In the genomic region with DNA sequence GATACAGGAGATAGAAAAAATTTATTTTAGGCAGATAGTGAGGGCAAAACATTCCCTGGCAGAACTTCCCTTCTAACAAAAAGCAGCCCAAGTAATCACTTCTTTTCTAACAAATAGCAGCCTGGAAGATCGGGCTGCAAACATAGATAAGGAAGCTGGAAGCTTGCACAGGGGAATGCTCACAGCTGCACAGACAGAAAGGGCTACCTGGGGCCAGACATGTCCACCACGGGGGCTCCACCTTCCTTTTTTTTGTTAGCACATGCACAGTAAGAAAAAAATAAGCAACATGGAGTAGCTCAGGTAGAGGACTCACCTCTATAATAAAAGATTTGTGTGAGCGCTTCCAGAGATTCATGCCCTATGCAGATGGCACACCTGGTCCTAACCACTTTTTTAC, we compare ENCODE assay signal across 1 cellular context.
TF ChIP-seq lines count a peak whose summit lies in the region.

No MANE protein-coding gene starts in this region.

TF ChIP-seq in GM23338, 12 proteins besides CTCF, POLR2A, EP300 and RAD21 (continued from another document):
- TF ChIP-seq, protein P1, sequence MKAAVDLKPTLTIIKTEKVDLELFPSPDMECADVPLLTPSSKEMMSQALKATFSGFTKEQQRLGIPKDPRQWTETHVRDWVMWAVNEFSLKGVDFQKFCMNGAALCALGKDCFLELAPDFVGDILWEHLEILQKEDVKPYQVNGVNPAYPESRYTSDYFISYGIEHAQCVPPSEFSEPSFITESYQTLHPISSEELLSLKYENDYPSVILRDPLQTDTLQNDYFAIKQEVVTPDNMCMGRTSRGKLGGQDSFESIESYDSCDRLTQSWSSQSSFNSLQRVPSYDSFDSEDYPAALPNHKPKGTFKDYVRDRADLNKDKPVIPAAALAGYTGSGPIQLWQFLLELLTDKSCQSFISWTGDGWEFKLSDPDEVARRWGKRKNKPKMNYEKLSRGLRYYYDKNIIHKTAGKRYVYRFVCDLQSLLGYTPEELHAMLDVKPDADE (IDR thresholded peaks at IDR 0.05) = no peak
- no peak for TF ChIP-seq ZNF331 (CRISPR knock-in tag; IDR thresholded peaks at IDR 0.05; ENCODE audit: low read depth)
- no peak for TF ChIP-seq EZH2 (IDR thresholded peaks at IDR 0.05; ENCODE audit: low read depth, unreplicated experiment)
- TF ChIP-seq, protein P2, sequence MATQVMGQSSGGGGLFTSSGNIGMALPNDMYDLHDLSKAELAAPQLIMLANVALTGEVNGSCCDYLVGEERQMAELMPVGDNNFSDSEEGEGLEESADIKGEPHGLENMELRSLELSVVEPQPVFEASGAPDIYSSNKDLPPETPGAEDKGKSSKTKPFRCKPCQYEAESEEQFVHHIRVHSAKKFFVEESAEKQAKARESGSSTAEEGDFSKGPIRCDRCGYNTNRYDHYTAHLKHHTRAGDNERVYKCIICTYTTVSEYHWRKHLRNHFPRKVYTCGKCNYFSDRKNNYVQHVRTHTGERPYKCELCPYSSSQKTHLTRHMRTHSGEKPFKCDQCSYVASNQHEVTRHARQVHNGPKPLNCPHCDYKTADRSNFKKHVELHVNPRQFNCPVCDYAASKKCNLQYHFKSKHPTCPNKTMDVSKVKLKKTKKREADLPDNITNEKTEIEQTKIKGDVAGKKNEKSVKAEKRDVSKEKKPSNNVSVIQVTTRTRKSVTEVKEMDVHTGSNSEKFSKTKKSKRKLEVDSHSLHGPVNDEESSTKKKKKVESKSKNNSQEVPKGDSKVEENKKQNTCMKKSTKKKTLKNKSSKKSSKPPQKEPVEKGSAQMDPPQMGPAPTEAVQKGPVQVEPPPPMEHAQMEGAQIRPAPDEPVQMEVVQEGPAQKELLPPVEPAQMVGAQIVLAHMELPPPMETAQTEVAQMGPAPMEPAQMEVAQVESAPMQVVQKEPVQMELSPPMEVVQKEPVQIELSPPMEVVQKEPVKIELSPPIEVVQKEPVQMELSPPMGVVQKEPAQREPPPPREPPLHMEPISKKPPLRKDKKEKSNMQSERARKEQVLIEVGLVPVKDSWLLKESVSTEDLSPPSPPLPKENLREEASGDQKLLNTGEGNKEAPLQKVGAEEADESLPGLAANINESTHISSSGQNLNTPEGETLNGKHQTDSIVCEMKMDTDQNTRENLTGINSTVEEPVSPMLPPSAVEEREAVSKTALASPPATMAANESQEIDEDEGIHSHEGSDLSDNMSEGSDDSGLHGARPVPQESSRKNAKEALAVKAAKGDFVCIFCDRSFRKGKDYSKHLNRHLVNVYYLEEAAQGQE (IDR thresholded peaks at IDR 0.05; ENCODE audit: unreplicated experiment) = no peak
- no peak for TF ChIP-seq NANOG (IDR thresholded peaks at IDR 0.05; ENCODE audit: borderline replicate concordance)
- TF ChIP-seq CREB1 (CRISPR knock-in tag; IDR thresholded peaks at IDR 0.05; ENCODE audit: low read depth) = no peak
